ENCODE assay signal across 8 cellular contexts in genomic region chr5:68433921-68434879, GRCh38.
DNase-seq lines count a peak whose midpoint lies in the region; ATAC-seq, FAIRE-seq and TF ChIP-seq lines count a peak whose summit lies in the region.

No MANE protein-coding gene starts in this region.

- no peak for FAIRE-seq in A549 (lab: Jason Lieb, UNC)

- H3K9me3 Mint-ChIP-seq in activated naive CD8-positive, alpha-beta T cell treated with anti-CD3 and anti-CD28 coated beads, Interleukin-2, amount 50 U/mL, for 24 hours, result peaks cover 4% of the 10 kb centered on the region

- intact Hi-C loops in left ventricle myocardium superior (cut with micrococcal nuclease), result no loop called here
- intact Hi-C loops in sigmoid colon (cut with DNase I), result no loop called here
- intact Hi-C loops in aorta (cut with DNase I), result loop anchor here (5.0 to 10.0 kb wide), 2 partner anchors 52 to 89 kb away; no protein-coding TSS in a partner anchor

- TF ChIP-seq CTCF in A549 (IDR thresholded peaks at IDR 0.05) (no peak), sigmoid colon (IDR thresholded peaks at IDR 0.05) (no peak)

- 45% methylated on average over 18 of the region's 27 CpGs for WGBS in A549 (ENCODE audit: missing lambda C conversion rate)
- WGBS in sigmoid colon, 2 donors, result 43 to 71% methylated on average over 27 of the region's 27 CpGs
- 26 to 36% methylated on average over 27 of the region's 27 CpGs for WGBS in aorta, 2 donors

- H3K27ac Mint-ChIP-seq in activated naive CD8-positive, alpha-beta T cell treated with anti-CD3 and anti-CD28 coated beads, Interleukin-2, amount 50 U/mL, for 24 hours, result peak overlapping the region; percentile 80

- H3K4me1 ChIP-seq in A549, result peaks cover 14% of the 10 kb centered on the region
- peaks cover 0 to 17% (median 11%) of the 10 kb centered on the region in 4 donors for H3K4me1 ChIP-seq in sigmoid colon
- H3K4me1 ChIP-seq in aorta (ENCODE audit: control insufficient read depth in 1 of 2, insufficient read depth in 2 of 2, low read length in 2 of 2), result no peaks in the 10 kb centered on the region

- CTCF ChIA-PET in A549 (lab: Yijun Ruan, JAX), result interaction anchor here (0.6 to 1.3 kb wide), 3 partner anchors 9 to 162 kb away, joined by 3 to 4 read pairs (median 3); no protein-coding TSS in a partner anchor

- peak overlapping the region; percentile 52 for H3K4me2 ChIP-seq in A549

- peak overlapping the region; percentile 36 for H3K4me3 Mint-ChIP-seq in activated naive CD8-positive, alpha-beta T cell treated with anti-CD3 and anti-CD28 coated beads, Interleukin-2, amount 50 U/mL, for 24 hours

- peak overlapping the region; percentile 59 to 84 for H3K27ac ChIP-seq in A549
- H3K27ac ChIP-seq in sigmoid colon, result peak overlapping the region; percentile 50 to 71 (median 70)
- peak overlapping the region in 1 of 2 donors; percentile 95 for H3K27ac ChIP-seq in aorta (ENCODE audit: low read depth in 1 of 2, low read length in 2 of 2)

- peaks cover 61% of the 10 kb centered on the region for H3K4me1 Mint-ChIP-seq in activated naive CD8-positive, alpha-beta T cell treated with anti-CD3 and anti-CD28 coated beads, Interleukin-2, amount 50 U/mL, for 24 hours

- peaks cover 12% of the 10 kb centered on the region for H3K27me3 Mint-ChIP-seq in activated naive CD8-positive, alpha-beta T cell treated with anti-CD3 and anti-CD28 coated beads, Interleukin-2, amount 50 U/mL, for 24 hours

- ATAC-seq in A549 (peak; percentile 94 to 96), GM19043 (IDR thresholded peaks at IDR 0.05; ENCODE audit: low read depth, unreplicated experiment) (peak; percentile 97), HG03280 (IDR thresholded peaks at IDR 0.05; ENCODE audit: unreplicated experiment) (peak; percentile 95), left ventricle myocardium superior (peak; percentile 95), aorta (ENCODE audit: low FRiP score) (peak; percentile 92)
- ATAC-seq in activated naive CD8-positive, alpha-beta T cell treated with anti-CD3 and anti-CD28 coated beads, Interleukin-2, amount 50 U/mL, for 24 hours, result peak; percentile 97

- DNase-seq in A549 (ENCODE audit: low read depth in 1 of 2, low spot score in 1 of 2) (peak; percentile 75 to 88), SW 1271 (lab: John Stamatoyannopoulos, UW) (peak; percentile 91 to 93), left ventricle myocardium superior (peak; percentile 82), sigmoid colon (peak; percentile 85), aorta (peak; percentile 93 to 94)
- peak; percentile 93 for DNase-seq in activated naive CD8-positive, alpha-beta T cell treated with anti-CD3 and anti-CD28 coated beads, Interleukin-2, amount 50 U/mL, for 24 hours

- TF ChIP-seq POLR2A in A549 (IDR thresholded peaks at IDR 0.05; ENCODE audit: low read length) (no peak), sigmoid colon (IDR thresholded peaks at IDR 0.05) (no peak)

- peak in 1 of 2 experiments; percentile 29; a peak in 1 of 5 replicates for TF ChIP-seq RAD21 in A549 (conservative IDR thresholded peaks at IDR 0.05 in 1 of 2, IDR thresholded peaks at IDR 0.05 in 1 of 2)

- POLR2A ChIA-PET in A549 (lab: Yijun Ruan, JAX), result interaction anchor here (0.8 kb wide), 1 partner anchor 218 kb away, joined by 3 read pairs; no protein-coding TSS in a partner anchor

- H3K4me3 ChIP-seq in A549 (no peak overlapping the region), sigmoid colon (peak overlapping the region in 2 of 4 donors; percentile 6 to 14), aorta (ENCODE audit: low read length in 2 of 2) (no peak overlapping the region)

- TF ChIP-seq EP300 in A549 (IDR thresholded peaks at IDR 0.05), result no peak
- peak in 2 of 4 donors; percentile 40 to 69 for TF ChIP-seq EP300 in sigmoid colon (IDR thresholded peaks at IDR 0.05)

- H3K36me3 Mint-ChIP-seq in activated naive CD8-positive, alpha-beta T cell treated with anti-CD3 and anti-CD28 coated beads, Interleukin-2, amount 50 U/mL, for 24 hours (ENCODE audit: low read depth), result peaks cover 2% of the 10 kb centered on the region

- H3K27me3 ChIP-seq in sigmoid colon (no peaks in the 10 kb centered on the region), aorta (ENCODE audit: control insufficient read depth in 1 of 2, insufficient read depth in 2 of 2, low read length in 1 of 2) (no peaks in the 10 kb centered on the region)

- no peaks in the 10 kb centered on the region for H3K9me3 ChIP-seq in A549
- H3K9me3 ChIP-seq in sigmoid colon, result no peaks in the 10 kb centered on the region
- H3K9me3 ChIP-seq in aorta (ENCODE audit: control insufficient read depth, low read length), result no peaks in the 10 kb centered on the region

- H3K36me3 ChIP-seq in sigmoid colon (no peaks in the 10 kb centered on the region), aorta (ENCODE audit: control insufficient read depth in 1 of 2, insufficient read depth in 2 of 2, low read length in 1 of 2) (no peaks in the 10 kb centered on the region)

TF ChIP-seq in A549, 52 proteins besides CTCF, POLR2A, EP300 and RAD21 (continues in another document):
- no peak for TF ChIP-seq MAZ (IDR thresholded peaks at IDR 0.05; ENCODE audit: borderline replicate concordance, low read depth, low read length)
- no peak for TF ChIP-seq HOXB13 (CRISPR knock-in tag; IDR thresholded peaks at IDR 0.05; ENCODE audit: low read depth)
- TF ChIP-seq BHLHE40 (IDR thresholded peaks at IDR 0.05; ENCODE audit: low read depth, low read length), result no peak
- no peak for TF ChIP-seq NPAS2 (CRISPR knock-in tag; IDR thresholded peaks at IDR 0.05; ENCODE audit: borderline replicate concordance)
- TF ChIP-seq RNF2 (IDR thresholded peaks at IDR 0.05; ENCODE audit: borderline replicate concordance, low read depth), result no peak
- TF ChIP-seq, protein P1, sequence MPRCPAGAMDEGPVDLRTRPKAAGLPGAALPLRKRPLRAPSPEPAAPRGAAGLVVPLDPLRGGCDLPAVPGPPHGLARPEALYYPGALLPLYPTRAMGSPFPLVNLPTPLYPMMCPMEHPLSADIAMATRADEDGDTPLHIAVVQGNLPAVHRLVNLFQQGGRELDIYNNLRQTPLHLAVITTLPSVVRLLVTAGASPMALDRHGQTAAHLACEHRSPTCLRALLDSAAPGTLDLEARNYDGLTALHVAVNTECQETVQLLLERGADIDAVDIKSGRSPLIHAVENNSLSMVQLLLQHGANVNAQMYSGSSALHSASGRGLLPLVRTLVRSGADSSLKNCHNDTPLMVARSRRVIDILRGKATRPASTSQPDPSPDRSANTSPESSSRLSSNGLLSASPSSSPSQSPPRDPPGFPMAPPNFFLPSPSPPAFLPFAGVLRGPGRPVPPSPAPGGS (IDR thresholded peaks at IDR 0.05), result 0 out of 3 replicates have a peak, but pooled peaks have one; percentile 22
- no peak for TF ChIP-seq CHD2 (IDR thresholded peaks at IDR 0.05; ENCODE audit: low read length, partially characterized antibody)
- TF ChIP-seq ZSCAN20 (CRISPR knock-in tag; IDR thresholded peaks at IDR 0.05), result no peak
- TF ChIP-seq NR3C1 (IDR thresholded peaks at IDR 0.05), result no peak
- TF ChIP-seq, protein P2, sequence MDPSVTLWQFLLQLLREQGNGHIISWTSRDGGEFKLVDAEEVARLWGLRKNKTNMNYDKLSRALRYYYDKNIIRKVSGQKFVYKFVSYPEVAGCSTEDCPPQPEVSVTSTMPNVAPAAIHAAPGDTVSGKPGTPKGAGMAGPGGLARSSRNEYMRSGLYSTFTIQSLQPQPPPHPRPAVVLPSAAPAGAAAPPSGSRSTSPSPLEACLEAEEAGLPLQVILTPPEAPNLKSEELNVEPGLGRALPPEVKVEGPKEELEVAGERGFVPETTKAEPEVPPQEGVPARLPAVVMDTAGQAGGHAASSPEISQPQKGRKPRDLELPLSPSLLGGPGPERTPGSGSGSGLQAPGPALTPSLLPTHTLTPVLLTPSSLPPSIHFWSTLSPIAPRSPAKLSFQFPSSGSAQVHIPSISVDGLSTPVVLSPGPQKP (IDR thresholded peaks at IDR 0.05; ENCODE audit: low read depth, low read length), result peak; percentile 90
- TF ChIP-seq, protein P3, sequence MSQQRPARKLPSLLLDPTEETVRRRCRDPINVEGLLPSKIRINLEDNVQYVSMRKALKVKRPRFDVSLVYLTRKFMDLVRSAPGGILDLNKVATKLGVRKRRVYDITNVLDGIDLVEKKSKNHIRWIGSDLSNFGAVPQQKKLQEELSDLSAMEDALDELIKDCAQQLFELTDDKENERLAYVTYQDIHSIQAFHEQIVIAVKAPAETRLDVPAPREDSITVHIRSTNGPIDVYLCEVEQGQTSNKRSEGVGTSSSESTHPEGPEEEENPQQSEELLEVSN (IDR thresholded peaks at IDR 0.05; ENCODE audit: borderline replicate concordance, low read depth), result peak; percentile 95
- no peak for TF ChIP-seq RARB (CRISPR knock-in tag; IDR thresholded peaks at IDR 0.05)
- peak; percentile 70; the same call in 1 of the 2 replicates for TF ChIP-seq GATA3 (IDR thresholded peaks at IDR 0.05; ENCODE audit: borderline replicate concordance)
- TF ChIP-seq CBX2 (IDR thresholded peaks at IDR 0.05; ENCODE audit: borderline replicate concordance, low read depth), result no peak
- no peak for TF ChIP-seq ZFP36 (IDR thresholded peaks at IDR 0.05; ENCODE audit: borderline replicate concordance, partially characterized antibody)
- TF ChIP-seq, protein P4, sequence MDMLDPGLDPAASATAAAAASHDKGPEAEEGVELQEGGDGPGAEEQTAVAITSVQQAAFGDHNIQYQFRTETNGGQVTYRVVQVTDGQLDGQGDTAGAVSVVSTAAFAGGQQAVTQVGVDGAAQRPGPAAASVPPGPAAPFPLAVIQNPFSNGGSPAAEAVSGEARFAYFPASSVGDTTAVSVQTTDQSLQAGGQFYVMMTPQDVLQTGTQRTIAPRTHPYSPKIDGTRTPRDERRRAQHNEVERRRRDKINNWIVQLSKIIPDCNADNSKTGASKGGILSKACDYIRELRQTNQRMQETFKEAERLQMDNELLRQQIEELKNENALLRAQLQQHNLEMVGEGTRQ (IDR thresholded peaks at IDR 0.05), result peak; percentile 39; the same call in 1 of the 2 replicates
- no peak for TF ChIP-seq HOXA7 (CRISPR knock-in tag; IDR thresholded peaks at IDR 0.05)
- no peak for TF ChIP-seq CEBPB (IDR thresholded peaks at IDR 0.05)
- peak; percentile 39; the same call in 1 of the 2 replicates for TF ChIP-seq JUNB (IDR thresholded peaks at IDR 0.05)
- no peak for TF ChIP-seq TFCP2L1 (CRISPR knock-in tag; IDR thresholded peaks at IDR 0.05)
- no peak for TF ChIP-seq ZNF302 (CRISPR knock-in tag; IDR thresholded peaks at IDR 0.05)
- 0 out of 2 replicates have a peak, but pooled peaks have one; percentile 21 for TF ChIP-seq EHF (CRISPR knock-in tag; IDR thresholded peaks at IDR 0.05)
- TF ChIP-seq CBX8 (IDR thresholded peaks at IDR 0.05), result no peak
- no peak for TF ChIP-seq NFE2L2 (conservative IDR thresholded peaks at IDR 0.05; ENCODE audit: low read length)
- TF ChIP-seq KDM1A (IDR thresholded peaks at IDR 0.05; ENCODE audit: low read depth), result no peak
- no peak for TF ChIP-seq HEYL (CRISPR knock-in tag; IDR thresholded peaks at IDR 0.05)
- TF ChIP-seq SREBF2 (IDR thresholded peaks at IDR 0.05), result no peak
- TF ChIP-seq ESRRA (IDR thresholded peaks at IDR 0.05; ENCODE audit: borderline replicate concordance, low read length), result no peak

Comparison
In these comparisons a context has a peak if more than half of its experiments do, and no peak if none do; other contexts are left out.
1. intact Hi-C loops: an anchor here in aorta (5.0 to 10.0 kb wide); none called in left ventricle myocardium superior and sigmoid colon.